Comparison of ENCODE assay signal across 10 cellular contexts in genomic region chr21:45549670-45550463, GRCh38. TPM values are rescaled to one million over a fixed set of nuclear protein-coding genes. Genes with fewer than 3 reads are reported as not detected.
DNase-seq lines count a peak whose midpoint lies in the region; ATAC-seq, FAIRE-seq and TF ChIP-seq lines count a peak whose summit lies in the region.
"Had no signal": no experiment of that assay in that cellular context is flagged by ENCODE, and none has a peak within 500 bp of the region (broad histone marks: within the 10 kb centered on the region; RNA-seq: fewer than 3 reads in every experiment).

No MANE protein-coding gene starts in this region.

- H3K4me3 ChIP-seq in Loucy (ENCODE audit: low read length, poor library complexity, severe bottlenecking) (peak overlapping the region; percentile 71), kidney (ENCODE audit: low read length in 2 of 2) (no peak overlapping the region), BE2C (ENCODE audit: low read depth, low read length) (no peak overlapping the region)
- H3K4me3 ChIP-seq: GM23338 had no signal

- H4K20me1 ChIP-seq in Loucy (ENCODE audit: insufficient read depth, low read length, poor library complexity, severe bottlenecking): no peaks in the 10 kb centered on the region

- peak overlapping the region; percentile 51 for H3K4me3 Mint-ChIP-seq in stimulated activated naive CD8-positive, alpha-beta T cell treated with anti-CD3 and anti-CD28 coated beads, Interleukin-15, Interleukin-2, amounts not matched to agents 100 ng/mL and 50 ng/mL, for 24 hours
- H3K4me3 Mint-ChIP-seq: GM23338 had no signal

- FAIRE-seq in kidney (lab: Jason Lieb, UNC): no peak

- H3K27me3 ChIP-seq in Loucy (ENCODE audit: insufficient read depth, low read length, poor library complexity, severe bottlenecking) (no peaks in the 10 kb centered on the region), BE2C (no peaks in the 10 kb centered on the region)

- H3K27me3 Mint-ChIP-seq in stimulated activated naive CD8-positive, alpha-beta T cell treated with anti-CD3 and anti-CD28 coated beads, Interleukin-15, Interleukin-2, amounts not matched to agents 100 ng/mL and 50 ng/mL, for 24 hours: no peaks in the 10 kb centered on the region

- TF ChIP-seq CTCF in Loucy (conservative IDR thresholded peaks at IDR 0.05; ENCODE audit: low read length) (0 out of 2 replicates have a peak, but pooled peaks have one; percentile 18), kidney (IDR thresholded peaks at IDR 0.05; ENCODE audit: borderline replicate concordance, extremely low read depth, insufficient read depth) (no peak), BE2C (IDR thresholded peaks at IDR 0.05; ENCODE audit: low read depth, low read length) (no peak)

- no peak for ATAC-seq in stimulated activated naive CD8-positive, alpha-beta T cell treated with anti-CD3 and anti-CD28 coated beads, Interleukin-15, Interleukin-2, amounts not matched to agents 100 U/mL and 50 U/mL, for 24 hours

- H3K9ac ChIP-seq in Loucy (ENCODE audit: low read depth, low read length, poor library complexity, severe bottlenecking) (peak overlapping the region; percentile 82), kidney (ENCODE audit: low read length in 2 of 2) (no peak overlapping the region)

- peaks cover 10% of the 10 kb centered on the region; the same call in 1 of the 2 replicates for H3F3A ChIP-seq in Loucy (ENCODE audit: low read depth)

- H3K4me1 Mint-ChIP-seq in stimulated activated naive CD8-positive, alpha-beta T cell treated with anti-CD3 and anti-CD28 coated beads, Interleukin-15, Interleukin-2, amounts not matched to agents 100 ng/mL and 50 ng/mL, for 24 hours (ENCODE audit: low read depth): peaks cover 41% of the 10 kb centered on the region

- H3K9me3 Mint-ChIP-seq in stimulated activated naive CD8-positive, alpha-beta T cell treated with anti-CD3 and anti-CD28 coated beads, Interleukin-15, Interleukin-2, amounts not matched to agents 100 ng/mL and 50 ng/mL, for 24 hours: no peaks in the 10 kb centered on the region

- no peaks in the 10 kb centered on the region for H3K9me2 ChIP-seq in Loucy (replicated peaks; ENCODE audit: low read depth, low read length)

- H3K79me2 ChIP-seq in Loucy (ENCODE audit: insufficient read depth, low read length): no peaks in the 10 kb centered on the region

- H3K36me3 Mint-ChIP-seq in stimulated activated naive CD8-positive, alpha-beta T cell treated with anti-CD3 and anti-CD28 coated beads, Interleukin-15, Interleukin-2, amounts not matched to agents 100 ng/mL and 50 ng/mL, for 24 hours (ENCODE audit: low read depth): no peaks in the 10 kb centered on the region

- intact Hi-C loops in kidney (cut with DNase I): no loop called here

- H2AFZ ChIP-seq in Loucy (ENCODE audit: low read length): peak overlapping the region; percentile 75
- H2AFZ ChIP-seq: GM23338 had no signal

- H3K27ac ChIP-seq in kidney (ENCODE audit: low read depth in 2 of 2, low read length in 2 of 2): no peak overlapping the region

- H3K4me1 ChIP-seq in Loucy (ENCODE audit: insufficient read depth, low read length, poor library complexity, severe bottlenecking): peaks cover 33% of the 10 kb centered on the region
- no peaks in the 10 kb centered on the region for H3K4me1 ChIP-seq in kidney (ENCODE audit: control insufficient read depth in 1 of 2, insufficient read depth in 1 of 2, low read depth in 1 of 2, low read length in 2 of 2)
- no peaks in the 10 kb centered on the region for H3K4me1 ChIP-seq in BE2C

- DNase-seq in stimulated activated naive CD8-positive, alpha-beta T cell treated with anti-CD3 and anti-CD28 coated beads, Interleukin-15, Interleukin-2, amounts not matched to agents 100 U/mL and 50 U/mL, for 24 hours: no peak
- peak; percentile 77 for DNase-seq in kidney
- DNase-seq in BE2C: no peak
- no peak for DNase-seq in GM03348 (ENCODE audit: low spot score)
- no peak for DNase-seq in stimulated activated CD4-positive, alpha-beta T cell treated with anti-CD3 and anti-CD28 coated beads, Interleukin-12 subunit alpha, Interleukin-12 subunit beta, amount 100 ng/mL, for 4 hours
- no peak for DNase-seq in Kasumi-1 (lab: John Stamatoyannopoulos, UW)
- DNase-seq: DMS 273 treated with DMSO at 0.1 percent for 48 hours had no signal

- H3K4me2 ChIP-seq in Loucy (ENCODE audit: low read depth, low read length, poor library complexity, severe bottlenecking): peak overlapping the region; percentile 97
- H3K4me2 ChIP-seq: GM23338 had no signal

- H3K36me3 ChIP-seq in Loucy (ENCODE audit: insufficient read depth, low read length): no peaks in the 10 kb centered on the region
- no peaks in the 10 kb centered on the region for H3K36me3 ChIP-seq in kidney (ENCODE audit: control insufficient read depth in 1 of 2, insufficient read depth in 2 of 2, low read length in 2 of 2)
- no peaks in the 10 kb centered on the region for H3K36me3 ChIP-seq in BE2C

- H3K9me3 ChIP-seq in Loucy (ENCODE audit: insufficient read depth, low read depth, low read length) (no peaks in the 10 kb centered on the region), kidney (ENCODE audit: control insufficient read depth in 1 of 2, low read length in 2 of 2) (no peaks in the 10 kb centered on the region), BE2C (no peaks in the 10 kb centered on the region)

- H3K27ac Mint-ChIP-seq in stimulated activated naive CD8-positive, alpha-beta T cell treated with anti-CD3 and anti-CD28 coated beads, Interleukin-15, Interleukin-2, amounts not matched to agents 100 ng/mL and 50 ng/mL, for 24 hours: peak overlapping the region; percentile 97
- H3K27ac Mint-ChIP-seq: GM23338 had no signal

RNA-seq across cellular contexts. Expression of gene SLC19A1, which starts 7.6 kb away (rescaled TPM):
- 7.2 TPM for total RNA-seq in kidney
- 5.1 TPM for polyA plus RNA-seq in kidney (ENCODE audit: insufficient read depth, low read depth, low replicate concordance)
- polyA plus RNA-seq in BE2C (2012; ENCODE audit: insufficient read depth, insufficient read length, low read depth): 63.1 TPM
